In the genomic region with DNA sequence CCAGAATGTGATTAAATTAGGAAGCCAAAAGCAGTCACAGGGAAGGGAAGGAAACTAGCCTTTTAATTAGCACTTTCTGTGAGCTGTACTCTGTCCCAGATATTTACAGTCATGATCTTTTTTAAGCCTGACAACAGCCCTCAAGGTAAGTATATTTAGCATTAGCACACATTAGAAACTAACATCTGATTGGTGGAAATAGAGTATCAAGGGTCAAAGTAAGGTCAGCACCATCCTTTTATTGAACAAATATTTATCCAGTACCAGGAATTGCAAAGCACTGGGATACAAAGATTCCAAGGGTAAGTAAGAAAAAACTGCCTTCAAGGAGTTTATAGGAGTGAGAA, we compare ENCODE assay signal across 1 cellular context.
TF ChIP-seq lines count a peak whose summit lies in the region.

No MANE protein-coding gene starts in this region.

TF ChIP-seq in H1, 55 proteins besides CTCF, POLR2A, EP300 and RAD21:
- TF ChIP-seq, protein P1, sequence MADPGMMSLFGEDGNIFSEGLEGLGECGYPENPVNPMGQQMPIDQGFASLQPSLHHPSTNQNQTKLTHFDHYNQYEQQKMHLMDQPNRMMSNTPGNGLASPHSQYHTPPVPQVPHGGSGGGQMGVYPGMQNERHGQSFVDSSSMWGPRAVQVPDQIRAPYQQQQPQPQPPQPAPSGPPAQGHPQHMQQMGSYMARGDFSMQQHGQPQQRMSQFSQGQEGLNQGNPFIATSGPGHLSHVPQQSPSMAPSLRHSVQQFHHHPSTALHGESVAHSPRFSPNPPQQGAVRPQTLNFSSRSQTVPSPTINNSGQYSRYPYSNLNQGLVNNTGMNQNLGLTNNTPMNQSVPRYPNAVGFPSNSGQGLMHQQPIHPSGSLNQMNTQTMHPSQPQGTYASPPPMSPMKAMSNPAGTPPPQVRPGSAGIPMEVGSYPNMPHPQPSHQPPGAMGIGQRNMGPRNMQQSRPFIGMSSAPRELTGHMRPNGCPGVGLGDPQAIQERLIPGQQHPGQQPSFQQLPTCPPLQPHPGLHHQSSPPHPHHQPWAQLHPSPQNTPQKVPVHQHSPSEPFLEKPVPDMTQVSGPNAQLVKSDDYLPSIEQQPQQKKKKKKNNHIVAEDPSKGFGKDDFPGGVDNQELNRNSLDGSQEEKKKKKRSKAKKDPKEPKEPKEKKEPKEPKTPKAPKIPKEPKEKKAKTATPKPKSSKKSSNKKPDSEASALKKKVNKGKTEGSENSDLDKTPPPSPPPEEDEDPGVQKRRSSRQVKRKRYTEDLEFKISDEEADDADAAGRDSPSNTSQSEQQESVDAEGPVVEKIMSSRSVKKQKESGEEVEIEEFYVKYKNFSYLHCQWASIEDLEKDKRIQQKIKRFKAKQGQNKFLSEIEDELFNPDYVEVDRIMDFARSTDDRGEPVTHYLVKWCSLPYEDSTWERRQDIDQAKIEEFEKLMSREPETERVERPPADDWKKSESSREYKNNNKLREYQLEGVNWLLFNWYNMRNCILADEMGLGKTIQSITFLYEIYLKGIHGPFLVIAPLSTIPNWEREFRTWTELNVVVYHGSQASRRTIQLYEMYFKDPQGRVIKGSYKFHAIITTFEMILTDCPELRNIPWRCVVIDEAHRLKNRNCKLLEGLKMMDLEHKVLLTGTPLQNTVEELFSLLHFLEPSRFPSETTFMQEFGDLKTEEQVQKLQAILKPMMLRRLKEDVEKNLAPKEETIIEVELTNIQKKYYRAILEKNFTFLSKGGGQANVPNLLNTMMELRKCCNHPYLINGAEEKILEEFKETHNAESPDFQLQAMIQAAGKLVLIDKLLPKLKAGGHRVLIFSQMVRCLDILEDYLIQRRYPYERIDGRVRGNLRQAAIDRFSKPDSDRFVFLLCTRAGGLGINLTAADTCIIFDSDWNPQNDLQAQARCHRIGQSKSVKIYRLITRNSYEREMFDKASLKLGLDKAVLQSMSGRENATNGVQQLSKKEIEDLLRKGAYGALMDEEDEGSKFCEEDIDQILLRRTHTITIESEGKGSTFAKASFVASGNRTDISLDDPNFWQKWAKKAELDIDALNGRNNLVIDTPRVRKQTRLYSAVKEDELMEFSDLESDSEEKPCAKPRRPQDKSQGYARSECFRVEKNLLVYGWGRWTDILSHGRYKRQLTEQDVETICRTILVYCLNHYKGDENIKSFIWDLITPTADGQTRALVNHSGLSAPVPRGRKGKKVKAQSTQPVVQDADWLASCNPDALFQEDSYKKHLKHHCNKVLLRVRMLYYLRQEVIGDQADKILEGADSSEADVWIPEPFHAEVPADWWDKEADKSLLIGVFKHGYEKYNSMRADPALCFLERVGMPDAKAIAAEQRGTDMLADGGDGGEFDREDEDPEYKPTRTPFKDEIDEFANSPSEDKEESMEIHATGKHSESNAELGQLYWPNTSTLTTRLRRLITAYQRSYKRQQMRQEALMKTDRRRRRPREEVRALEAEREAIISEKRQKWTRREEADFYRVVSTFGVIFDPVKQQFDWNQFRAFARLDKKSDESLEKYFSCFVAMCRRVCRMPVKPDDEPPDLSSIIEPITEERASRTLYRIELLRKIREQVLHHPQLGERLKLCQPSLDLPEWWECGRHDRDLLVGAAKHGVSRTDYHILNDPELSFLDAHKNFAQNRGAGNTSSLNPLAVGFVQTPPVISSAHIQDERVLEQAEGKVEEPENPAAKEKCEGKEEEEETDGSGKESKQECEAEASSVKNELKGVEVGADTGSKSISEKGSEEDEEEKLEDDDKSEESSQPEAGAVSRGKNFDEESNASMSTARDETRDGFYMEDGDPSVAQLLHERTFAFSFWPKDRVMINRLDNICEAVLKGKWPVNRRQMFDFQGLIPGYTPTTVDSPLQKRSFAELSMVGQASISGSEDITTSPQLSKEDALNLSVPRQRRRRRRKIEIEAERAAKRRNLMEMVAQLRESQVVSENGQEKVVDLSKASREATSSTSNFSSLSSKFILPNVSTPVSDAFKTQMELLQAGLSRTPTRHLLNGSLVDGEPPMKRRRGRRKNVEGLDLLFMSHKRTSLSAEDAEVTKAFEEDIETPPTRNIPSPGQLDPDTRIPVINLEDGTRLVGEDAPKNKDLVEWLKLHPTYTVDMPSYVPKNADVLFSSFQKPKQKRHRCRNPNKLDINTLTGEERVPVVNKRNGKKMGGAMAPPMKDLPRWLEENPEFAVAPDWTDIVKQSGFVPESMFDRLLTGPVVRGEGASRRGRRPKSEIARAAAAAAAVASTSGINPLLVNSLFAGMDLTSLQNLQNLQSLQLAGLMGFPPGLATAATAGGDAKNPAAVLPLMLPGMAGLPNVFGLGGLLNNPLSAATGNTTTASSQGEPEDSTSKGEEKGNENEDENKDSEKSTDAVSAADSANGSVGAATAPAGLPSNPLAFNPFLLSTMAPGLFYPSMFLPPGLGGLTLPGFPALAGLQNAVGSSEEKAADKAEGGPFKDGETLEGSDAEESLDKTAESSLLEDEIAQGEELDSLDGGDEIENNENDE (IDR thresholded peaks at IDR 0.05; ENCODE audit: insufficient replicate concordance, low read length): no peak
- TF ChIP-seq SUZ12 (IDR thresholded peaks at IDR 0.05; ENCODE audit: low read length) (no peak), SP2 (IDR thresholded peaks at IDR 0.05; ENCODE audit: low read length) (no peak), KDM4A (IDR thresholded peaks at IDR 0.05; ENCODE audit: low read depth, low read length, severe bottlenecking) (no peak), POLR2AphosphoS5 (IDR thresholded peaks at IDR 0.05; ENCODE audit: low read depth, low read length) (no peak), CTBP2 (IDR thresholded peaks at IDR 0.05; ENCODE audit: borderline replicate concordance, insufficient read depth, insufficient read length, low read length) (no peak), TBP (IDR thresholded peaks at IDR 0.05; ENCODE audit: low read depth, low read length) (no peak), KDM1A (IDR thresholded peaks at IDR 0.05; ENCODE audit: borderline replicate concordance, low read length) (no peak), MAFK (IDR thresholded peaks at IDR 0.05; ENCODE audit: low read depth, low read length) (no peak), SRF (IDR thresholded peaks at IDR 0.05; ENCODE audit: low read depth, low read length) (no peak), ASH2L (IDR thresholded peaks at IDR 0.05; ENCODE audit: low read length) (no peak), NRF1 (IDR thresholded peaks at IDR 0.05; ENCODE audit: low read depth, low read length) (no peak), NANOG (IDR thresholded peaks at IDR 0.05; ENCODE audit: insufficient read depth, low read depth, low read length, poor library complexity, severe bottlenecking) (no peak), TAF7 (optimal IDR thresholded peaks at IDR 0.05; ENCODE audit: borderline replicate concordance, low read depth, low read length) (no peak)
- TF ChIP-seq, protein P2, sequence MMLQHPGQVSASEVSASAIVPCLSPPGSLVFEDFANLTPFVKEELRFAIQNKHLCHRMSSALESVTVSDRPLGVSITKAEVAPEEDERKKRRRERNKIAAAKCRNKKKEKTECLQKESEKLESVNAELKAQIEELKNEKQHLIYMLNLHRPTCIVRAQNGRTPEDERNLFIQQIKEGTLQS (IDR thresholded peaks at IDR 0.05; ENCODE audit: insufficient read depth, low read depth, low read length): no peak
- TF ChIP-seq, protein P3, sequence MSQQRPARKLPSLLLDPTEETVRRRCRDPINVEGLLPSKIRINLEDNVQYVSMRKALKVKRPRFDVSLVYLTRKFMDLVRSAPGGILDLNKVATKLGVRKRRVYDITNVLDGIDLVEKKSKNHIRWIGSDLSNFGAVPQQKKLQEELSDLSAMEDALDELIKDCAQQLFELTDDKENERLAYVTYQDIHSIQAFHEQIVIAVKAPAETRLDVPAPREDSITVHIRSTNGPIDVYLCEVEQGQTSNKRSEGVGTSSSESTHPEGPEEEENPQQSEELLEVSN (IDR thresholded peaks at IDR 0.05): no peak
- TF ChIP-seq, protein P4, sequence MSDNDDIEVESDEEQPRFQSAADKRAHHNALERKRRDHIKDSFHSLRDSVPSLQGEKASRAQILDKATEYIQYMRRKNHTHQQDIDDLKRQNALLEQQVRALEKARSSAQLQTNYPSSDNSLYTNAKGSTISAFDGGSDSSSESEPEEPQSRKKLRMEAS (IDR thresholded peaks at IDR 0.05): no peak
